Comparison of ENCODE assay signal across 10 cellular contexts in genomic region chr4:14855719-14856075, GRCh38.
A peak's percentile ranks its signal among the peaks of the same experiment; 100 is the strongest.
DNase-seq lines count a peak whose midpoint lies in the region; ATAC-seq and TF ChIP-seq lines count a peak whose summit lies in the region.
"Had no signal": no experiment of that assay in that cellular context is flagged by ENCODE, and none has a peak within 500 bp of the region (broad histone marks: within the 10 kb centered on the region; RNA-seq: fewer than 3 reads in every experiment).

No MANE protein-coding gene starts in this region.

- peaks cover 8% of the 10 kb centered on the region for H3K9me3 Mint-ChIP-seq in activated naive CD4-positive, alpha-beta T cell treated with anti-CD3 and anti-CD28 coated beads for 36 hours

- no peaks in the 10 kb centered on the region for H3K36me3 Mint-ChIP-seq in activated naive CD4-positive, alpha-beta T cell treated with anti-CD3 and anti-CD28 coated beads for 36 hours (ENCODE audit: low read depth)

- no peak for TF ChIP-seq POLR2A in gastroesophageal sphincter (IDR thresholded peaks at IDR 0.05)

- peak overlapping the region; percentile 76 for H3K27ac ChIP-seq in RWPE2 (ENCODE audit: poor library complexity, severe bottlenecking)
- peak overlapping the region in 3 of 4 donors; percentile 61 to 73 (median 67) for H3K27ac ChIP-seq in gastroesophageal sphincter
- peak overlapping the region; percentile 32 for H3K27ac ChIP-seq in upper lobe of right lung

- no peak overlapping the region for H3K4me3 Mint-ChIP-seq in activated naive CD4-positive, alpha-beta T cell treated with anti-CD3 and anti-CD28 coated beads for 36 hours
- H3K4me3 Mint-ChIP-seq: naive thymus-derived CD4-positive, alpha-beta T cell had no signal

- no peak for TF ChIP-seq CTCF in RWPE2 (IDR thresholded peaks at IDR 0.05; ENCODE audit: poor library complexity, severe bottlenecking)
- TF ChIP-seq CTCF in gastroesophageal sphincter (IDR thresholded peaks at IDR 0.05), result no peak
- no peak for TF ChIP-seq CTCF in upper lobe of right lung (IDR thresholded peaks at IDR 0.05)
- TF ChIP-seq CTCF in GM20000 (IDR thresholded peaks at IDR 0.05; ENCODE audit: extremely low read depth, missing control alignments), result no peak

- no peak for DNase-seq in activated naive CD4-positive, alpha-beta T cell treated with anti-CD3 and anti-CD28 coated beads for 36 hours
- DNase-seq in activated naive CD4-positive, alpha-beta T cell treated with anti-CD3 and anti-CD28 coated beads, Interleukin-2, amount 50 U/mL, for 16 hours, result no peak
- no peak for DNase-seq in RWPE2 (ENCODE audit: low spot score)
- DNase-seq in upper lobe of right lung, result no peak
- DNase-seq in GM20000 (ENCODE audit: low spot score), result no peak
- no peak for DNase-seq in KG1 (lab: John Stamatoyannopoulos, UW)
- no peak for DNase-seq in CD1c-positive myeloid dendritic cell (ENCODE audit: extremely low spot score)
- DNase-seq: DND-41 had no signal

- TF ChIP-seq EP300 in gastroesophageal sphincter (IDR thresholded peaks at IDR 0.05), result no peak

- H3K4me1 Mint-ChIP-seq in activated naive CD4-positive, alpha-beta T cell treated with anti-CD3 and anti-CD28 coated beads for 36 hours (ENCODE audit: low read depth), result peaks cover 27% of the 10 kb centered on the region

- H3K4me3 ChIP-seq in RWPE2 (ENCODE audit: severe bottlenecking) (no peak overlapping the region), gastroesophageal sphincter (no peak overlapping the region), upper lobe of right lung (no peak overlapping the region)

- peak overlapping the region; percentile 86 for H3K27ac Mint-ChIP-seq in activated naive CD4-positive, alpha-beta T cell treated with anti-CD3 and anti-CD28 coated beads for 36 hours

- peaks cover 18% of the 10 kb centered on the region for H3K4me1 ChIP-seq in RWPE2 (ENCODE audit: insufficient read depth, poor library complexity, severe bottlenecking)
- H3K4me1 ChIP-seq in gastroesophageal sphincter, result peaks cover 5 to 28% (median 7%) of the 10 kb centered on the region in 3 donors
- peaks cover 16% of the 10 kb centered on the region for H3K4me1 ChIP-seq in upper lobe of right lung

- H3K27me3 Mint-ChIP-seq in activated naive CD4-positive, alpha-beta T cell treated with anti-CD3 and anti-CD28 coated beads for 36 hours (ENCODE audit: low read depth), result peaks cover 16% of the 10 kb centered on the region

- no peaks in the 10 kb centered on the region for H3K9me3 ChIP-seq in RWPE2 (ENCODE audit: severe bottlenecking)
- no peaks in the 10 kb centered on the region for H3K9me3 ChIP-seq in gastroesophageal sphincter
- no peaks in the 10 kb centered on the region for H3K9me3 ChIP-seq in upper lobe of right lung

- ATAC-seq in RWPE2 (ENCODE audit: low read depth), result no peak
- ATAC-seq in gastroesophageal sphincter, result no peak
- no peak for ATAC-seq in upper lobe of right lung

- CTCF ChIA-PET in activated naive CD4-positive, alpha-beta T cell treated with anti-CD3 and anti-CD28 coated beads for 36 hours (lab: Charles Lee), result interaction anchor here (0.7 kb wide), 1 partner anchor 278 kb away, joined by 3 read pairs; no protein-coding TSS in a partner anchor

- H3K36me3 ChIP-seq in RWPE2 (ENCODE audit: low read depth) (no peaks in the 10 kb centered on the region), gastroesophageal sphincter (no peaks in the 10 kb centered on the region), upper lobe of right lung (no peaks in the 10 kb centered on the region)

- intact Hi-C loops in activated naive CD4-positive, alpha-beta T cell treated with anti-CD3 and anti-CD28 coated beads for 36 hours (cut with micrococcal nuclease), result loop anchor here (1.0 to 10.0 kb wide), 16 partner anchors 12 to 1201 kb away; partner anchors contain the start of genes CPEB2 and FBXL5
- intact Hi-C loops in upper lobe of right lung (cut with DNase I), result no loop called here

- no peaks in the 10 kb centered on the region for H3K27me3 ChIP-seq in RWPE2 (ENCODE audit: insufficient read depth, poor library complexity, severe bottlenecking)
- no peaks in the 10 kb centered on the region for H3K27me3 ChIP-seq in gastroesophageal sphincter
- H3K27me3 ChIP-seq in upper lobe of right lung, result no peaks in the 10 kb centered on the region

- 67 to 70% methylated on average over 3 of the region's 4 CpGs for WGBS in gastroesophageal sphincter (ENCODE audit: low coverage in 1 of 2), 2 donors
